Comparison of ENCODE assay signal across 8 cellular contexts in the genomic region with DNA sequence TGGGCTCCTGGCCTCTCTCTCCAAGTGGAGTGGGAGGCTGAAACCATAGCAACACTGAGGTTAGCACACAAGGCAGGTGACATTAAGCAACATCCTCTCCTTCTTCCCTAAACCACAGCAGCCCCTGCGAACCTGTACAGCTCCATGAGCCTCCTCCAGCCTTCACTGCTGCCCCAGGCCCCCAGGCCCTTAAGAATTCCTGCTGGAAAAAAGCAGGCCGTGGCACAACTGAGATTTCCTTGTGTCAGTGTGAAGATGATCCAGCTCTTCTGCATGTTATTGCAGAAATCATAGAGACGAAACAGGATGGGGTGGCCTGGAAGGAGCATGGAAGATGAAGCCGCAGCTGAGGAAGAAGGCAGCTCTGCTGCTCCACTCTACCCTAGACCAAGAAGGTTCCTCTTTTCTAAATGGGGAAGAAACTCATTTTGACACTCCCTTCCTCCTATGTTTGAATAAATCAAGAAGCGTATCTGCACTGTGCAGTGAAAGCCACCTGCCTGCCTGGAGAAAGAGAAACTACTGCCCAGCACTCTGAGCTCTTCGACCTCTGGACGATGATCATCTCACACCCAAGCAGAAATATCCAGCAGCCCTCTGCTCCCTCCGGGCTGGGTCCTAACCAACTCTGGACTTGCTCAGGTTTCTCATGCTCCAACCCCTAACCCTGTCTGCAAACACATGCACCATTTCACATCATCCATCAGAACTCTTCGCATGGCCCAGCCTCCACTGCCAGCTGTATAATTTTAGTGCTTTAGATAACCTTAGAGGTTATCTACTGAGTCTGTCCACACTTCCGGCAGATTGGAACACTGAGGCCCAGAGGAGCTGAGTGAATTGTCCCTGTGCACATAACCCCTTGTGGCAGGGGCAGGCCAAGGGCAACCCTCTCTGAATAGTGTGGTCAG.
DNase-seq lines count a peak whose midpoint lies in the region; ATAC-seq lines count a peak whose summit lies in the region.

No MANE protein-coding gene starts in this region.

- peaks cover 5% of the 10 kb centered on the region for H3K4me1 Mint-ChIP-seq in activated T-cell treated with anti-CD3 and anti-CD28 coated beads, Interleukin-2, amount 50 U/mL, for 24 hours (ENCODE audit: low read depth)

- H3K27ac Mint-ChIP-seq in activated T-cell treated with anti-CD3 and anti-CD28 coated beads, Interleukin-2, amount 50 U/mL, for 24 hours = no peak overlapping the region

- no peaks in the 10 kb centered on the region for H3K9me3 Mint-ChIP-seq in activated T-cell treated with anti-CD3 and anti-CD28 coated beads, Interleukin-2, amount 50 U/mL, for 24 hours

- no peak overlapping the region for H3K27ac ChIP-seq in duodenal mucosa (ENCODE audit: low read depth, low read length)

- ATAC-seq in GM19438 (IDR thresholded peaks at IDR 0.05; ENCODE audit: low read depth, unreplicated experiment) (peak; percentile 86), HG03432 (IDR thresholded peaks at IDR 0.05; ENCODE audit: unreplicated experiment) (peak; percentile 87)

- peaks cover 14% of the 10 kb centered on the region for H3K27me3 Mint-ChIP-seq in activated T-cell treated with anti-CD3 and anti-CD28 coated beads, Interleukin-2, amount 50 U/mL, for 24 hours

- H3K4me3 Mint-ChIP-seq in activated T-cell treated with anti-CD3 and anti-CD28 coated beads, Interleukin-2, amount 50 U/mL, for 24 hours = no peak overlapping the region

- intact Hi-C loops in posterior cingulate gyrus (cut with DNase I) = loop anchor here (5.0 kb wide), 1 partner anchor 563 kb away; no protein-coding TSS in a partner anchor

- H3K36me3 ChIP-seq in duodenal mucosa (ENCODE audit: control insufficient read depth in 1 of 2, insufficient read depth in 2 of 2, low read length in 2 of 2) = no peaks in the 10 kb centered on the region

- peaks cover 35 to 37% of the 10 kb centered on the region in 2 donors for H3K4me1 ChIP-seq in duodenal mucosa (ENCODE audit: control insufficient read depth in 1 of 2, insufficient read depth in 2 of 2, low read length in 2 of 2)

- no peaks in the 10 kb centered on the region for H3K27me3 ChIP-seq in duodenal mucosa (ENCODE audit: control insufficient read depth in 1 of 2, insufficient read depth in 2 of 2, low read length in 2 of 2)

- H3K4me3 ChIP-seq in duodenal mucosa (ENCODE audit: low read depth in 1 of 2, low read length in 2 of 2) = peak overlapping the region; percentile 34 to 35

- H3K36me3 Mint-ChIP-seq in activated T-cell treated with anti-CD3 and anti-CD28 coated beads, Interleukin-2, amount 50 U/mL, for 24 hours (ENCODE audit: low read depth) = no peaks in the 10 kb centered on the region

- no peak overlapping the region for H3K9ac ChIP-seq in duodenal mucosa (ENCODE audit: low read depth in 1 of 2, low read length in 2 of 2)

- DNase-seq in CD1c-positive myeloid dendritic cell (ENCODE audit: extremely low spot score) (peak; percentile 82), posterior cingulate gyrus (no peak), cerebellar cortex (ENCODE audit: low spot score) (no peak)
- DNase-seq in activated T-cell treated with anti-CD3 and anti-CD28 coated beads, Interleukin-2, amount 50 U/mL, for 24 hours = no peak
- no peak for DNase-seq in activated CD4-positive, alpha-beta T cell treated with anti-CD3 and anti-CD28 coated beads for 4 hours

- no peaks in the 10 kb centered on the region for H3K9me3 ChIP-seq in duodenal mucosa (ENCODE audit: control insufficient read depth in 1 of 2, low read length in 2 of 2)
